Comparison of ENCODE assay signal across 8 cellular contexts in genomic region chr12:121806556-121807308, GRCh38. TPM values are rescaled to one million over a fixed set of nuclear protein-coding genes. Genes with fewer than 3 reads are reported as not detected.
A peak's percentile ranks its signal among the peaks of the same experiment; 100 is the strongest.
DNase-seq lines count a peak whose midpoint lies in the region; ATAC-seq and TF ChIP-seq lines count a peak whose summit lies in the region.

No MANE protein-coding gene starts in this region.

- CTCF ChIA-PET in CD8-positive, alpha-beta T cell (lab: Charles Lee): interaction anchor here (1.0 to 45.9 kb wide), 3 partner anchors 17 to 37 kb away, joined by 3 to 2042 read pairs (median 3); partner anchors contain the start of genes RHOF and SETD1B
- CTCF ChIA-PET in GM10248 (lab: Yijun Ruan, JAX): interaction anchor here (0.8 to 12.8 kb wide), 2 partner anchors 12 to 82 kb away, joined by 4 to 565 read pairs; partner anchors contain the start of genes PSMD9 and RHOF

- no peaks in the 10 kb centered on the region for H3K27me3 Mint-ChIP-seq in CD8-positive, alpha-beta T cell (ENCODE audit: low read depth)
- H3K27me3 Mint-ChIP-seq in chondrocyte (ENCODE audit: low read depth): no peaks in the 10 kb centered on the region

- no peak for TF ChIP-seq CTCF in CD8-positive, alpha-beta T cell (IDR thresholded peaks at IDR 0.05)
- TF ChIP-seq CTCF in chondrocyte (IDR thresholded peaks at IDR 0.05) (no peak), GM10248 (IDR thresholded peaks at IDR 0.05; ENCODE audit: control extremely low read depth, extremely low read depth, low read depth, missing control alignments) (no peak), GM13976 (IDR thresholded peaks at IDR 0.05; ENCODE audit: borderline replicate concordance, control extremely low read depth, extremely low read depth, insufficient read depth, missing control alignments) (no peak)

- H3K4me3 Mint-ChIP-seq in CD8-positive, alpha-beta T cell: peak overlapping the region; percentile 89
- H3K4me3 Mint-ChIP-seq in chondrocyte (ENCODE audit: unreplicated experiment): peak overlapping the region; percentile 93

- peak overlapping the region; percentile 91 for H3K27ac Mint-ChIP-seq in CD8-positive, alpha-beta T cell
- H3K27ac Mint-ChIP-seq in chondrocyte (ENCODE audit: unreplicated experiment): peak overlapping the region; percentile 85

- H3K9me3 Mint-ChIP-seq in CD8-positive, alpha-beta T cell: no peaks in the 10 kb centered on the region
- H3K9me3 Mint-ChIP-seq in chondrocyte (ENCODE audit: low read depth): no peaks in the 10 kb centered on the region

- intact Hi-C loops in CD8-positive, alpha-beta T cell (cut with DNase I, micrococcal nuclease): no loop called here

- no peaks in the 10 kb centered on the region for H3K9me3 ChIP-seq in CD8-positive, alpha-beta T cell (ENCODE audit: low read length)
- H3K9me3 ChIP-seq in MG63 (no peaks in the 10 kb centered on the region), muscle layer of duodenum (ENCODE audit: control insufficient read depth in 1 of 2, low read length in 2 of 2) (no peaks in the 10 kb centered on the region)

- in situ Hi-C loops in GM13976 (cut with MboI; ENCODE audit: low sequenced_read_pairs, unreplicated experiment): no loop called here

- no peak for DNase-seq in CD8-positive, alpha-beta T cell
- no peak for DNase-seq in MG63
- DNase-seq in chondrocyte (ENCODE audit: low spot score): no peak
- DNase-seq in iPS-NIHi11 (ENCODE audit: low spot score): no peak
- no peak for DNase-seq in GM10248 (ENCODE audit: extremely low spot score)
- no peak for DNase-seq in GM13976 (ENCODE audit: low spot score)
- DNase-seq in NCI-H1694 (lab: John Stamatoyannopoulos, UW): no peak

- H3K4me1 Mint-ChIP-seq in CD8-positive, alpha-beta T cell (ENCODE audit: low read depth): peaks cover 36% of the 10 kb centered on the region
- H3K4me1 Mint-ChIP-seq in chondrocyte (ENCODE audit: low read depth): peaks cover 31% of the 10 kb centered on the region

- peaks cover 25% of the 10 kb centered on the region for H3K36me3 ChIP-seq in CD8-positive, alpha-beta T cell (ENCODE audit: insufficient read depth, low read length)
- H3K36me3 ChIP-seq in MG63: peaks cover 52% of the 10 kb centered on the region
- H3K36me3 ChIP-seq in muscle layer of duodenum (ENCODE audit: control insufficient read depth in 1 of 2, insufficient read depth in 2 of 2, low read length in 2 of 2): peaks cover 17 to 26% of the 10 kb centered on the region in 2 donors

- peaks cover 37% of the 10 kb centered on the region for H3K4me1 ChIP-seq in CD8-positive, alpha-beta T cell (ENCODE audit: insufficient read depth, low read length)
- H3K4me1 ChIP-seq in muscle layer of duodenum (ENCODE audit: control insufficient read depth in 1 of 2, insufficient read depth in 2 of 2, low read length in 2 of 2): peaks cover 20 to 42% of the 10 kb centered on the region in 2 donors

- H3K27me3 ChIP-seq in CD8-positive, alpha-beta T cell (ENCODE audit: insufficient read depth, low read length): no peaks in the 10 kb centered on the region
- no peaks in the 10 kb centered on the region for H3K27me3 ChIP-seq in MG63
- H3K27me3 ChIP-seq in muscle layer of duodenum (ENCODE audit: low read depth, low read length): no peaks in the 10 kb centered on the region

- POLR2A ChIA-PET in CD8-positive, alpha-beta T cell (lab: Charles Lee): interaction anchor here (0.9 to 20.5 kb wide), 4 partner anchors 17 to 226 kb away, joined by 3 to 1016 read pairs (median 3); partner anchors contain the start of genes PSMD9, RHOF, SETD1B and TMEM120B
- POLR2A ChIA-PET in GM10248 (lab: Yijun Ruan, JAX): interaction anchor here (0.5 to 1.9 kb wide), 3 partner anchors 13 to 221 kb away, joined by 3 to 7 read pairs (median 3); partner anchors contain the start of gene RHOF

- no peak for ATAC-seq in CD8-positive, alpha-beta T cell

- H3K4me3 ChIP-seq in CD8-positive, alpha-beta T cell (ENCODE audit: low read depth, low read length): peak overlapping the region; percentile 86
- H3K4me3 ChIP-seq in MG63: peak overlapping the region; percentile 64
- H3K4me3 ChIP-seq in muscle layer of duodenum (ENCODE audit: low read depth in 1 of 2, low read length in 2 of 2): peak overlapping the region; percentile 63 to 80

- H3K36me3 Mint-ChIP-seq in CD8-positive, alpha-beta T cell: peaks cover 54% of the 10 kb centered on the region
- H3K36me3 Mint-ChIP-seq in chondrocyte (ENCODE audit: low read depth): peaks cover 8% of the 10 kb centered on the region

- H3K27ac ChIP-seq in CD8-positive, alpha-beta T cell (ENCODE audit: low read depth, low read length): peak overlapping the region; percentile 55
- H3K27ac ChIP-seq in muscle layer of duodenum (ENCODE audit: low read length): peak overlapping the region; percentile 51

RNA-seq across cellular contexts. Expression of gene SETD1B, which starts 2.9 kb away (rescaled TPM):
- 100 to 1,000 TPM; 181 to 190 TPM for total RNA-seq in CD8-positive, alpha-beta T cell
- total RNA-seq in MG63 (2014; rRNA removed; shearing (Covaris generic); ENCODE audit: low replicate concordance): 1.0 and 1.1 TPM in 2 replicates
- 18.8 to 19.7 TPM (median 19.4 TPM) in 3 replicates for total RNA-seq in chondrocyte

RNA-seq across cellular contexts. Expression of gene RHOF, which starts 13.2 kb away (rescaled TPM):
- 100 to 1,000 TPM; 185 TPM for total RNA-seq in CD8-positive, alpha-beta T cell
- 0.20 and 6.3 TPM in 2 replicates for total RNA-seq in MG63 (2014; rRNA removed; shearing (Covaris generic); ENCODE audit: low replicate concordance)
- total RNA-seq in chondrocyte: 9.6 to 14.1 TPM (median 10.8 TPM) in 3 replicates

RNA-seq across cellular contexts. Expression of gene HPD, which starts 51.9 kb away (rescaled TPM):
- total RNA-seq in CD8-positive, alpha-beta T cell: not detected
- 0.56 and 3.1 TPM in 2 replicates for total RNA-seq in MG63 (2014; rRNA removed; shearing (Covaris generic); ENCODE audit: low replicate concordance)
- total RNA-seq in chondrocyte: not detected in 3 replicates

Comparison
In these comparisons a context has a peak if more than half of its experiments do, and no peak if none do; other contexts are left out.
1. RNA of gene RHOF, which starts 13.2 kb away (total RNA-seq): 185 TPM in CD8-positive, alpha-beta T cell; 9.6 to 14.1 TPM in chondrocyte and 0.20 to 6.3 TPM in MG63; every median in the first group is over 10 times any median in the second.
2. Peak in every context shown above with its lines, with median percentiles within 50 percentile points of each other: H3K4me3 ChIP-seq.